ENCODE assay signal across 27 cellular contexts in genomic region chr3:157763644-157764043, GRCh38.
"Had no signal": no experiment of that assay in that cellular context is flagged by ENCODE, and none has a peak within 500 bp of the region (broad histone marks: within the 10 kb centered on the region; RNA-seq: fewer than 3 reads in every experiment).

No MANE protein-coding gene starts in this region.

- H3K4me3 ChIP-seq: stomach, suprapubic skin, testis, thoracic aorta, thyroid gland, tibial artery, tibial nerve, transverse colon, upper lobe of left lung, upper lobe of right lung, uterus, vagina had no signal

- H3K27me3 ChIP-seq: stomach, suprapubic skin, testis, thyroid gland, tibial artery, tibial nerve, transverse colon, upper lobe of left lung, upper lobe of right lung, uterus, vagina had no signal

- H3K4me1 ChIP-seq: stomach, suprapubic skin, testis, thyroid gland, tibial nerve, transverse colon, upper lobe of left lung, upper lobe of right lung, uterus, vagina had no signal

- ATAC-seq: stimulated activated effector memory CD8-positive, alpha-beta T cell treated with anti-CD3 and anti-CD28 coated beads, Interleukin-12 subunit alpha, Interleukin-12 subunit beta, amount 100 ng/mL, for 72 hours; stimulated activated memory B cell treated with anti-CD40 and anti-IgM and Interleukin-4, amounts not matched to agents 10 μg/mL and 1 μg/mL and 100 μg/mL, for 72 hours; stimulated activated naive B cell treated with anti-CD40 and anti-IgM and Interleukin-4, amounts not matched to agents 10 μg/mL and 1 μg/mL and 100 μg/mL, for 72 hours; stimulated activated naive CD8-positive, alpha-beta T cell treated with anti-CD3 and anti-CD28 coated beads, Interleukin-15, amount 100 ng/mL, for 72 hours; stimulated activated naive CD8-positive, alpha-beta T cell treated with anti-CD3 and anti-CD28 coated beads, Interleukin-15, Interleukin-2, amounts not matched to agents 100 U/mL and 50 U/mL, for 24 hours; upper lobe of right lung had no signal

- H3K9me3 ChIP-seq: stomach, suprapubic skin, testis, thoracic aorta, thyroid gland, tibial artery, tibial nerve, transverse colon, upper lobe of left lung, upper lobe of right lung, uterus, vagina had no signal

- FAIRE-seq: urothelium cell line had no signal

- H3K27ac ChIP-seq: stomach, suprapubic skin, testis, thoracic aorta, thyroid gland, tibial artery, tibial nerve, transverse colon, upper lobe of left lung, upper lobe of right lung, uterus, vagina had no signal

- DNase-seq: stimulated activated CD4-positive, alpha-beta T cell treated with anti-CD3 and anti-CD28 coated beads, Interleukin-2, amount 100 ng/mL, for 48 hours; stimulated activated CD4-positive, alpha-beta T cell treated with anti-CD3 and anti-CD28 coated beads, Interleukin-4, amount 100 ng/mL, for 1 hour; stimulated activated CD4-positive, alpha-beta T cell treated with anti-CD3 and anti-CD28 coated beads, Interleukin-4, amount 100 ng/mL, for 24 hours; stimulated activated CD4-positive, alpha-beta T cell treated with anti-CD3 and anti-CD28 coated beads, Interleukin-4, amount 100 ng/mL, for 4 hours; stimulated activated CD8-positive, alpha-beta memory T cell treated with anti-CD3 and anti-CD28 coated beads, Interleukin-4, amount 100 ng/mL, for 48 hours; stimulated activated naive B cell treated with anti-CD40 and anti-IgM and Interleukin-4, amounts not matched to agents 10 μg/mL and 1 μg/mL and 100 μg/mL, for 72 hours; stimulated activated naive CD4-positive, alpha-beta T cell; stimulated activated naive CD4-positive, alpha-beta T cell treated with Interleukin-2 at 50 U/mL for 16 hours; stimulated activated naive CD8-positive, alpha-beta T cell treated with anti-CD3 and anti-CD28 coated beads, Interleukin-15, amount 100 ng/mL, for 72 hours; stimulated activated naive CD8-positive, alpha-beta T cell treated with anti-CD3 and anti-CD28 coated beads, Interleukin-15, Interleukin-2, amounts not matched to agents 100 U/mL and 50 U/mL, for 24 hours; stomach; substantia nigra; testis; thyroid gland; tibial artery; transverse colon; trophoblast cell; upper lobe of left lung; upper lobe of right lung; uterus had no signal

- H3K36me3 ChIP-seq: stomach, suprapubic skin, thoracic aorta, thyroid gland, tibial artery, tibial nerve, transverse colon, upper lobe of left lung, upper lobe of right lung, uterus, vagina had no signal
